16 cellular contexts compared by ENCODE assay signal in the genomic region with DNA sequence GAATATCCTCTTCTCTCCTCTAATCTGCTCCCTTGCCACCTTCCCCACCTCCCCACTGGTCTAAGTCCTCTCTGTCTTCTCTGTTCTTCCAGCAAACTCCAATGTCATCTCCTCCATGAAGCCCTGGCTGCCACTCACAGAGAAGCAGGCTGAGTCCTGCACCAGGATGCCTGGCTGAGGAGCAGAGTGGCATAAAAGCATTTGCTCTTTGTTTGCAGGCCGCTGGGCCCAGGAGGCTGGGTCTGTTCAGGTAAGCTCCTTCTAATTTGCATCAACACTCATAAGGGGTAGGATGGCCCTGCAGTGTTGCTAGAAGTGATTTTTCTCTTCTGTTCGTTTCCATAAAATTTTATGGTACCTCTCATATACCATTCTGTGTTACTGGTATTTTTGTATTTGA. TPM values are rescaled to one million over a fixed set of nuclear protein-coding genes. Genes with fewer than 3 reads are reported as not detected.
DNase-seq lines count a peak whose midpoint lies in the region; TF ChIP-seq lines count a peak whose summit lies in the region.
"Had no signal": no experiment of that assay in that cellular context is flagged by ENCODE, and none has a peak within 500 bp of the region (broad histone marks: within the 10 kb centered on the region; RNA-seq: fewer than 3 reads in every experiment).

No MANE protein-coding gene starts in this region.

- H3K27me3 Mint-ChIP-seq in progenitor cell of endocrine pancreas: no peaks in the 10 kb centered on the region

- no peak overlapping the region for H3K4me3 ChIP-seq in hepatocyte
- no peak overlapping the region for H3K4me3 ChIP-seq in ovary
- H3K4me3 ChIP-seq: BLaER1, GM23248, K562 had no signal

- peak overlapping the region; percentile 92 for H3K27ac Mint-ChIP-seq in progenitor cell of endocrine pancreas

- H3K27me3 ChIP-seq in hepatocyte: no peaks in the 10 kb centered on the region
- H3K27me3 ChIP-seq in ovary: no peaks in the 10 kb centered on the region
- H3K27me3 ChIP-seq: BLaER1 had no signal

- DNase-seq in COLO668 (lab: John Stamatoyannopoulos, UW; ENCODE audit: unreplicated experiment) (peak; percentile 5), NCI-H526 (lab: John Stamatoyannopoulos, UW) (peak; percentile 49 to 79), hepatocyte (ENCODE audit: low spot score) (no peak), progenitor cell of endocrine pancreas (ENCODE audit: low spot score, unreplicated experiment) (no peak), activated gamma-delta T cell (lab: John Stamatoyannopoulos, UW) (no peak), ovary (no peak)
- no peak for DNase-seq in activated CD4-positive, CD25-positive, alpha-beta regulatory T cell treated with anti-CD3 and anti-CD28 coated beads, Interleukin-2, amount 50 U/mL, for 72 hours
- DNase-seq: GF-D8, GM23248, NCI-H1436 treated with DMSO at 0.1 percent for 48 hours, NCI-H2081, NCI-H2227 treated with DMSO at 0.1 percent for 48 hours, NCI-H524 treated with DMSO at 0.1 percent for 48 hours had no signal

- no peak for TF ChIP-seq EP300 in ovary (IDR thresholded peaks at IDR 0.05)

- 51% methylated on average over 2 of the region's 2 CpGs for WGBS in hepatocyte (ENCODE audit: low lambda C conversion rate, missing lambda C conversion rate)
- 68 to 90% (median 85%) methylated on average over 2 of the region's 2 CpGs for WGBS in ovary, 3 donors

- H3K4me3 Mint-ChIP-seq in progenitor cell of endocrine pancreas (ENCODE audit: low read depth): no peak overlapping the region

- H3K27ac ChIP-seq in hepatocyte (peak overlapping the region; percentile 85), ovary (no peak overlapping the region)
- H3K27ac ChIP-seq: BLaER1, GM23248, HL-60 had no signal

- no peaks in the 10 kb centered on the region for H3K36me3 Mint-ChIP-seq in progenitor cell of endocrine pancreas (ENCODE audit: insufficient read depth)

- peaks cover 30% of the 10 kb centered on the region for H3K4me1 Mint-ChIP-seq in progenitor cell of endocrine pancreas (ENCODE audit: low read depth)

- H3K9me2 ChIP-seq in hepatocyte (replicated peaks; ENCODE audit: insufficient read depth): no peaks in the 10 kb centered on the region

- peak overlapping the region; percentile 10 for H3K4me2 ChIP-seq in hepatocyte
- H3K4me2 ChIP-seq: BLaER1 had no signal

- H4K20me1 ChIP-seq in hepatocyte (ENCODE audit: insufficient read depth, poor library complexity, severe bottlenecking): no peaks in the 10 kb centered on the region
- H4K20me1 ChIP-seq: BLaER1 had no signal

- intact Hi-C loops in ovary (cut with DNase I): loop anchor here in 2 of 4 donors (10.0 kb wide), 2 partner anchors 223 to 353 kb away; no protein-coding TSS in a partner anchor

- H3K79me2 ChIP-seq in hepatocyte: no peaks in the 10 kb centered on the region

- TF ChIP-seq CTCF in hepatocyte (IDR thresholded peaks at IDR 0.05; ENCODE audit: poor library complexity) (no peak), progenitor cell of endocrine pancreas (IDR thresholded peaks at IDR 0.05; ENCODE audit: unreplicated experiment) (no peak), ovary (IDR thresholded peaks at IDR 0.05) (no peak)

- H3K9me3 ChIP-seq in hepatocyte (ENCODE audit: low read depth) (no peaks in the 10 kb centered on the region), ovary (no peaks in the 10 kb centered on the region)
- H3K9me3 ChIP-seq: BLaER1 had no signal

- H3K9me3 Mint-ChIP-seq in progenitor cell of endocrine pancreas (ENCODE audit: low read depth): no peaks in the 10 kb centered on the region

- H3K4me1 ChIP-seq in hepatocyte (ENCODE audit: insufficient read depth): peaks cover 11% of the 10 kb centered on the region
- H3K4me1 ChIP-seq in ovary (ENCODE audit: insufficient read depth): no peaks in the 10 kb centered on the region

- H3K36me3 ChIP-seq in hepatocyte (replicated peaks; ENCODE audit: insufficient read depth, low read depth) (no peaks in the 10 kb centered on the region), ovary (no peaks in the 10 kb centered on the region)
- H3K36me3 ChIP-seq: BLaER1 had no signal

- H2AFZ ChIP-seq in hepatocyte: no peak overlapping the region
- H2AFZ ChIP-seq: GM23248 had no signal

- no peak for TF ChIP-seq POLR2A in ovary (IDR thresholded peaks at IDR 0.05)

RNA-seq across cellular contexts. Expression of gene KLHL25, which starts 43.2 kb away (rescaled TPM):
- total RNA-seq in hepatocyte (5.9 and 10.0 TPM in 2 replicates), progenitor cell of endocrine pancreas (15.2 and 16.4 TPM in 2 replicates), ovary (1 to 10 TPM; 5.3 to 9.6 (median 7.1) TPM)
- polyA plus RNA-seq in hepatocyte (3.7 and 3.9 TPM in 2 replicates), ovary (1 to 10 TPM in 1 of 2 donors, under 1 TPM in 1; 0.58 to 3.2 TPM)

Comparison
In these comparisons a context has a peak if more than half of its experiments do, and no peak if none do; other contexts are left out.
1. DNase-seq: peak in COLO668 (single experiment) and NCI-H526 (2 of 2); none in hepatocyte (single experiment), progenitor cell of endocrine pancreas (single experiment), activated gamma-delta T cell (single experiment), activated CD4-positive, CD25-positive, alpha-beta regulatory T cell treated with anti-CD3 and anti-CD28 coated beads, Interleukin-2, amount 50 U/mL, for 72 hours (single experiment) and ovary (0 of 5).